Comparison of ENCODE assay signal across 8 cellular contexts in genomic region chr17:10875984-10876555, GRCh38. TPM values are rescaled to one million over a fixed set of nuclear protein-coding genes. Genes with fewer than 3 reads are reported as not detected.
DNase-seq lines count a peak whose midpoint lies in the region; ATAC-seq and TF ChIP-seq lines count a peak whose summit lies in the region.

No MANE protein-coding gene starts in this region.

- 1 to 3% (median 1%) methylated on average over 7 of the region's 7 CpGs for WGBS in psoas muscle, 3 donors

- H3K27ac ChIP-seq in psoas muscle: no peak overlapping the region

- peak; percentile 61 for TF ChIP-seq CTCF in psoas muscle (IDR thresholded peaks at IDR 0.05)

- POLR2A ChIA-PET in activated CD4-positive, alpha-beta T cell treated with anti-CD3 and anti-CD28 coated beads for 36 hours (lab: Charles Lee): no interaction called here

- no peak overlapping the region for H3K4me3 ChIP-seq in psoas muscle

- no peaks in the 10 kb centered on the region for H3K36me3 ChIP-seq in psoas muscle (ENCODE audit: insufficient read depth in 1 of 2, low read depth in 1 of 2)

- no peak overlapping the region for H3K4me3 Mint-ChIP-seq in activated CD4-positive, alpha-beta T cell treated with anti-CD3 and anti-CD28 coated beads for 36 hours
- no peak overlapping the region for H3K4me3 Mint-ChIP-seq in activated CD8-positive, alpha-beta memory T cell treated with anti-CD3 and anti-CD28 coated beads, Interleukin-2, amount 10 ng/mL, durations not matched to agents 7 days and 5 days

- CTCF ChIA-PET in activated CD4-positive, alpha-beta T cell treated with anti-CD3 and anti-CD28 coated beads for 36 hours (lab: Charles Lee): interaction anchor here (0.5 to 4.6 kb wide), 19 partner anchors 12 to 1050 kb away, joined by 3 to 19 read pairs (median 3); no protein-coding TSS in a partner anchor
- CTCF ChIA-PET in activated CD8-positive, alpha-beta memory T cell treated with anti-CD3 and anti-CD28 coated beads, Interleukin-2, amount 10 ng/mL, durations not matched to agents 7 days and 5 days (lab: Charles Lee): interaction anchor here (0.7 to 2.0 kb wide), 6 partner anchors 31 to 768 kb away, joined by 3 to 14 read pairs (median 4); no protein-coding TSS in a partner anchor

- peaks cover 20% of the 10 kb centered on the region for H3K27me3 Mint-ChIP-seq in activated CD4-positive, alpha-beta T cell treated with anti-CD3 and anti-CD28 coated beads for 36 hours
- no peaks in the 10 kb centered on the region for H3K27me3 Mint-ChIP-seq in activated CD8-positive, alpha-beta memory T cell treated with anti-CD3 and anti-CD28 coated beads, Interleukin-2, amount 10 ng/mL, durations not matched to agents 7 days and 5 days

- no peak overlapping the region for H3K27ac Mint-ChIP-seq in activated CD4-positive, alpha-beta T cell treated with anti-CD3 and anti-CD28 coated beads for 36 hours
- H3K27ac Mint-ChIP-seq in activated CD8-positive, alpha-beta memory T cell treated with anti-CD3 and anti-CD28 coated beads, Interleukin-2, amount 10 ng/mL, durations not matched to agents 7 days and 5 days: no peak overlapping the region

- H3K9me3 Mint-ChIP-seq in activated CD4-positive, alpha-beta T cell treated with anti-CD3 and anti-CD28 coated beads for 36 hours (ENCODE audit: low read depth): no peaks in the 10 kb centered on the region
- H3K9me3 Mint-ChIP-seq in activated CD8-positive, alpha-beta memory T cell treated with anti-CD3 and anti-CD28 coated beads, Interleukin-2, amount 10 ng/mL, durations not matched to agents 7 days and 5 days (ENCODE audit: low read depth): no peaks in the 10 kb centered on the region

- intact Hi-C loops in activated CD4-positive, alpha-beta T cell treated with anti-CD3 and anti-CD28 coated beads for 36 hours (cut with DNase I, micrococcal nuclease): loop anchor here (1.0 to 5.0 kb wide), 8 partner anchors 268 to 1111 kb away; no protein-coding TSS in a partner anchor
- intact Hi-C loops in psoas muscle (cut with DNase I): loop anchor here (2.0 to 5.0 kb wide), 3 partner anchors 266 to 1111 kb away; no protein-coding TSS in a partner anchor

- H3K36me3 Mint-ChIP-seq in activated CD4-positive, alpha-beta T cell treated with anti-CD3 and anti-CD28 coated beads for 36 hours (ENCODE audit: low read depth): no peaks in the 10 kb centered on the region
- H3K36me3 Mint-ChIP-seq in activated CD8-positive, alpha-beta memory T cell treated with anti-CD3 and anti-CD28 coated beads, Interleukin-2, amount 10 ng/mL, durations not matched to agents 7 days and 5 days: no peaks in the 10 kb centered on the region

- no peak for ATAC-seq in activated CD4-positive, alpha-beta T cell treated with anti-CD3 and anti-CD28 coated beads for 36 hours
- no peak for ATAC-seq in activated CD8-positive, alpha-beta memory T cell treated with anti-CD3 and anti-CD28 coated beads, Interleukin-2, amount 10 ng/mL, durations not matched to agents 7 days and 5 days
- peak in 1 of 4 donors; percentile 38 for ATAC-seq in psoas muscle
- no peak for ATAC-seq in GM18520 (IDR thresholded peaks at IDR 0.05; ENCODE audit: unreplicated experiment)
- no peak for ATAC-seq in GM19455 (IDR thresholded peaks at IDR 0.05; ENCODE audit: unreplicated experiment)

- peak; percentile 59 for DNase-seq in activated CD4-positive, alpha-beta T cell treated with anti-CD3 and anti-CD28 coated beads for 36 hours
- DNase-seq in activated CD4-positive, alpha-beta T cell treated with anti-CD3 and anti-CD28 coated beads for 4 hours: no peak
- DNase-seq in LoVo (ENCODE audit: low spot score) (peak; percentile 33), glomerular endothelial cell (ENCODE audit: extremely low read depth, low read depth, low spot score) (peak; percentile 5), psoas muscle (peak; percentile 19 to 55)
- peak; percentile 46 for DNase-seq in activated CD8-positive, alpha-beta memory T cell treated with anti-CD3 and anti-CD28 coated beads, Interleukin-2, amount 10 ng/mL, durations not matched to agents 7 days and 5 days

- peaks cover 0 to 10% (median 0%) of the 10 kb centered on the region in 3 donors for H3K27me3 ChIP-seq in psoas muscle (ENCODE audit: insufficient read depth in 3 of 3, low read length in 2 of 3)

- no peaks in the 10 kb centered on the region for H3K9me3 ChIP-seq in psoas muscle

- H3K4me1 ChIP-seq in psoas muscle: no peaks in the 10 kb centered on the region

- no peaks in the 10 kb centered on the region for H3K4me1 Mint-ChIP-seq in activated CD4-positive, alpha-beta T cell treated with anti-CD3 and anti-CD28 coated beads for 36 hours
- H3K4me1 Mint-ChIP-seq in activated CD8-positive, alpha-beta memory T cell treated with anti-CD3 and anti-CD28 coated beads, Interleukin-2, amount 10 ng/mL, durations not matched to agents 7 days and 5 days: no peaks in the 10 kb centered on the region

RNA-seq across cellular contexts. Expression of gene PIRT, which starts 38.2 kb away (rescaled TPM):
- not detected for total RNA-seq in activated CD4-positive, alpha-beta T cell treated with anti-CD3 and anti-CD28 coated beads for 36 hours
- total RNA-seq in activated CD8-positive, alpha-beta memory T cell treated with anti-CD3 and anti-CD28 coated beads, Interleukin-2, amount 10 ng/mL, durations not matched to agents 7 days and 5 days: not detected
- not detected in 2 replicates for total RNA-seq in glomerular endothelial cell
- not detected for total RNA-seq in psoas muscle
- polyA plus RNA-seq in psoas muscle: under 1 TPM in 1 of 3 donors, not detected in 2; 0.01 TPM

Comparison
In these comparisons a context has a peak if more than half of its experiments do, and no peak if none do; other contexts are left out.
1. DNase-seq: peak in activated CD4-positive, alpha-beta T cell treated with anti-CD3 and anti-CD28 coated beads for 36 hours (single experiment), LoVo (single experiment), activated CD8-positive, alpha-beta memory T cell treated with anti-CD3 and anti-CD28 coated beads, Interleukin-2, amount 10 ng/mL, durations not matched to agents 7 days and 5 days (single experiment), glomerular endothelial cell (single experiment) and psoas muscle (2 of 2); none in activated CD4-positive, alpha-beta T cell treated with anti-CD3 and anti-CD28 coated beads for 4 hours (0 of 2).